ENCODE assay signal across 3 cellular contexts in the genomic region with DNA sequence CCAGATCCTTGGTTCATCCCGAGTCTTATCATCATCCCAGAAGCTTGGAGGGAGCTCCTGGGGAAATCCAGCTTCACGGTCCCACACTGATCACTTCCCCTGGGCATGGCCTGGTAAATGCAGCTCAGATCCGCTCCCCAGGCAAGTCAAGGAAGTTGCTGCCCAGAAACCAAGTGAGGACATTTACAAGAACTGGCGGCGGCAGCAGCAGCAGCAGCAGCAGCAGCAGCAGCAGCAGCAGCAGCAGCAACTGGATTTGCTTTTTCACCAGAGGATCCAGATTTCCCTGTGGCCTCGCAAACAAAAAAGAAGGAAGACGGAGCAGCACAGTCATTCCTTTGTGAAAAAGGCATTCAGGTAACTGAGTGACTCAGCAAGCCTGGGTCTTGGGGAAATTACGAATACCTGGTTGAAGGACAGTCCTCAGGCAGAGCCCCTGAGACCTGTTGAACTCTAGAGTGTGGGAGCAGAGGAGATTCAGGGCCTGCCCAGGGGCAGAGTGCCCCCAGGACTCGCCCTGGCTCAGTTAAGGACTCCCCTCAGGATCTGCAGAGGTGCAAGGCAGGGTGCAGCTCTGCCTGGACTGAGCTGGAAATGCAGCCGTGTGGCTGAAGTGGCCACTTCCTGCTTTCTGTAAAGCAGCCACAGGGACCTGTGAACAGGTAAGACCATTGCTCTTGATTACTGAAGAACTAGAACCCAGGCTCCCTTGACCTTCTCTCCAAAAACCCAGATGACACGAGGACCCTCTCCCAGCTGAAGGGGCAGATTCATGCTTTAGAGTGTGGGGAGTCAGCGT. TPM values are rescaled to one million over a fixed set of nuclear protein-coding genes. Genes with fewer than 3 reads are reported as not detected.
"Had no signal": no experiment of that assay in that cellular context is flagged by ENCODE, and none has a peak within 500 bp of the region (broad histone marks: within the 10 kb centered on the region; RNA-seq: fewer than 3 reads in every experiment).

No MANE protein-coding gene starts in this region.

RNA-seq across cellular contexts. Expression of gene PRDM7, which starts 25.2 kb away (rescaled TPM):
- total RNA-seq: activated CD8-positive, alpha-beta T cell treated with anti-CD3 and anti-CD28 coated beads, Interleukin-2, amount 10 ng/mL, durations not matched to agents 7 days and 5 days; activated naive CD8-positive, alpha-beta T cell treated with anti-CD3 and anti-CD28 coated beads, Interleukin-2, amount 10 ng/mL, durations not matched to agents 7 days and 5 days; adrenal gland had no signal
- polyA plus RNA-seq: adrenal gland had no signal
